In genomic region chr17:77381185-77381700, GRCh38 we compare ENCODE assay signal across 13 cellular contexts.
DNase-seq lines count a peak whose midpoint lies in the region; ATAC-seq, FAIRE-seq and TF ChIP-seq lines count a peak whose summit lies in the region.
"Had no signal": no experiment of that assay in that cellular context is flagged by ENCODE, and none has a peak within 500 bp of the region (broad histone marks: within the 10 kb centered on the region; RNA-seq: fewer than 3 reads in every experiment).

No MANE protein-coding gene starts in this region.

- H3K27ac Mint-ChIP-seq in T-helper 1 cell treated with Interleukin-12 subunit alpha and Interleukin-12 subunit beta and Interleukin-4 antibody, amounts not matched to agents 30 μg/mL and 1 μg/mL, for 36 hours, result peak overlapping the region; percentile 77
- peak overlapping the region; percentile 89 for H3K27ac Mint-ChIP-seq in stimulated activated effector memory CD8-positive, alpha-beta T cell treated with anti-CD3 and anti-CD28 coated beads, Interleukin-12 subunit alpha, Interleukin-12 subunit beta, amount 100 ng/mL, for 72 hours

- peak overlapping the region; percentile 99 to 100 (median 99) for H3K27ac ChIP-seq in esophagus muscularis mucosa (replicated peaks in 1 of 4)

- H3K4me1 ChIP-seq in NT2/D1 (ENCODE audit: insufficient read depth, insufficient read length) (peaks cover 71% of the 10 kb centered on the region), esophagus muscularis mucosa (peaks cover 100% of the 10 kb centered on the region in 4 donors)

- TF ChIP-seq POLR2A in esophagus muscularis mucosa (IDR thresholded peaks at IDR 0.05; ENCODE audit: low read depth), result no peak

- H3K9me3 Mint-ChIP-seq in T-helper 1 cell treated with Interleukin-12 subunit alpha and Interleukin-12 subunit beta and Interleukin-4 antibody, amounts not matched to agents 30 μg/mL and 1 μg/mL, for 36 hours, result no peaks in the 10 kb centered on the region
- no peaks in the 10 kb centered on the region for H3K9me3 Mint-ChIP-seq in stimulated activated effector memory CD8-positive, alpha-beta T cell treated with anti-CD3 and anti-CD28 coated beads, Interleukin-12 subunit alpha, Interleukin-12 subunit beta, amount 100 ng/mL, for 72 hours

- peaks cover 27% of the 10 kb centered on the region for H3K36me3 ChIP-seq in NT2/D1 (ENCODE audit: insufficient read depth, insufficient read length, low read length)
- H3K36me3 ChIP-seq in esophagus muscularis mucosa, result no peaks in the 10 kb centered on the region

- H3K27me3 ChIP-seq in NT2/D1 (ENCODE audit: insufficient read depth, insufficient read length) (no peaks in the 10 kb centered on the region), esophagus muscularis mucosa (no peaks in the 10 kb centered on the region)

- DNase-seq in T-helper 1 cell (no peak), NT2/D1 (ENCODE audit: low read depth, low spot score) (no peak), esophagus muscularis mucosa (ENCODE audit: extremely low spot score) (no peak), D721Med (ENCODE audit: insufficient read length, low spot score) (no peak), GM03348 (ENCODE audit: low spot score) (no peak)
- DNase-seq in stimulated activated effector memory CD8-positive, alpha-beta T cell treated with anti-CD3 and anti-CD28 coated beads, Interleukin-12 subunit alpha, Interleukin-12 subunit beta, amount 100 ng/mL, for 72 hours (ENCODE audit: low spot score in 2 of 2), result no peak
- no peak for DNase-seq in activated effector memory CD4-positive, alpha-beta T cell treated with anti-CD3 and anti-CD28 coated beads, Interleukin-2, amount 50 U/mL, for 16 hours
- DNase-seq: 8988T, NCI-H1436, NCI-H774, SW 1271 had no signal

- TF ChIP-seq CTCF in esophagus muscularis mucosa (IDR thresholded peaks at IDR 0.05) (no peak), D721Med (IDR thresholded peaks at IDR 0.05; ENCODE audit: insufficient read depth, missing control alignments) (no peak)

- no peak for TF ChIP-seq EP300 in esophagus muscularis mucosa (IDR thresholded peaks at IDR 0.05)

- H3K4me3 Mint-ChIP-seq in T-helper 1 cell treated with Interleukin-12 subunit alpha and Interleukin-12 subunit beta and Interleukin-4 antibody, amounts not matched to agents 30 μg/mL and 1 μg/mL, for 36 hours, result peak overlapping the region; percentile 58
- H3K4me3 Mint-ChIP-seq in stimulated activated effector memory CD8-positive, alpha-beta T cell treated with anti-CD3 and anti-CD28 coated beads, Interleukin-12 subunit alpha, Interleukin-12 subunit beta, amount 100 ng/mL, for 72 hours, result peak overlapping the region; percentile 71

- no peak for FAIRE-seq in D721Med (lab: Jason Lieb, UNC)

- H3K27me3 Mint-ChIP-seq in T-helper 1 cell treated with Interleukin-12 subunit alpha and Interleukin-12 subunit beta and Interleukin-4 antibody, amounts not matched to agents 30 μg/mL and 1 μg/mL, for 36 hours (ENCODE audit: low read depth), result no peaks in the 10 kb centered on the region

- peaks cover 61% of the 10 kb centered on the region for H3K4me1 Mint-ChIP-seq in T-helper 1 cell treated with Interleukin-12 subunit alpha and Interleukin-12 subunit beta and Interleukin-4 antibody, amounts not matched to agents 30 μg/mL and 1 μg/mL, for 36 hours (ENCODE audit: low read depth)
- peaks cover 85% of the 10 kb centered on the region for H3K4me1 Mint-ChIP-seq in stimulated activated effector memory CD8-positive, alpha-beta T cell treated with anti-CD3 and anti-CD28 coated beads, Interleukin-12 subunit alpha, Interleukin-12 subunit beta, amount 100 ng/mL, for 72 hours

- H3K36me3 Mint-ChIP-seq in T-helper 1 cell treated with Interleukin-12 subunit alpha and Interleukin-12 subunit beta and Interleukin-4 antibody, amounts not matched to agents 30 μg/mL and 1 μg/mL, for 36 hours (ENCODE audit: low read depth), result peaks cover 20% of the 10 kb centered on the region
- H3K36me3 Mint-ChIP-seq in stimulated activated effector memory CD8-positive, alpha-beta T cell treated with anti-CD3 and anti-CD28 coated beads, Interleukin-12 subunit alpha, Interleukin-12 subunit beta, amount 100 ng/mL, for 72 hours, result peaks cover 31% of the 10 kb centered on the region

- no peaks in the 10 kb centered on the region for H3K9me3 ChIP-seq in NT2/D1 (ENCODE audit: insufficient read depth, low read length)
- H3K9me3 ChIP-seq in esophagus muscularis mucosa, result no peaks in the 10 kb centered on the region

- ATAC-seq in stimulated activated effector memory CD8-positive, alpha-beta T cell treated with anti-CD3 and anti-CD28 coated beads, Interleukin-12 subunit alpha, Interleukin-12 subunit beta, amount 100 ng/mL, for 72 hours, result no peak

- intact Hi-C loops in esophagus muscularis mucosa (cut with DNase I), result no loop called here

- peak overlapping the region; percentile 57 for H3K9ac ChIP-seq in NT2/D1 (ENCODE audit: insufficient read length, low read depth)

- H3K4me3 ChIP-seq in NT2/D1 (ENCODE audit: insufficient read length, low read depth) (no peak overlapping the region), esophagus muscularis mucosa (no peak overlapping the region)
- H3K4me3 ChIP-seq: smooth muscle cell had no signal

- 42% methylated on average over 4 of the region's 4 CpGs for WGBS in esophagus muscularis mucosa
